ENCODE assay signal across 10 cellular contexts in the genomic region with DNA sequence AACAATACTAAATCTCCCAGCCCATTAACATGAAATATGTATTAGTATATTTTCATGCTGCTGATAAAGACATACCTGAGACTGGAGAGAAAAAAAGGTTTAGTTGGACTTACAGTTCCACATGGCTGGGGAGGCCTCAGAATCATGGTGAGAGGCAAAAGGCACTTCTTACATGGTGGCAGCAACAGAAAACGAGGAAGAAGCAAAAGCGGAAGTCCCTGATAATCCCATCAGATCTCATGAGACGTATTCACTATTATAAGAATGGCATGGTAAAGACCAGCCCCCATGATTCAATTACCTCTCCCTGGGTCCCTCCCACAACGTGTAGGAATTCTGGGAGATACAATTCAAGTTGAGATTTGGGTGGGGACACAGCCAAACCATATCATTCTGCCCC. TPM values are rescaled to one million over a fixed set of nuclear protein-coding genes. Genes with fewer than 3 reads are reported as not detected.
"Had no signal": no experiment of that assay in that cellular context is flagged by ENCODE, and none has a peak within 500 bp of the region (broad histone marks: within the 10 kb centered on the region; RNA-seq: fewer than 3 reads in every experiment).

No MANE protein-coding gene starts in this region.

RNA-seq across cellular contexts. Expression of gene CFAP210, which starts 7.4 kb away (rescaled TPM):
- total RNA-seq: activated B cell treated with CpG ODN at 0.5 μM for 24 hours; activated CD4-positive, alpha-beta memory T cell treated with anti-CD3 and anti-CD28 coated beads for 36 hours; activated CD4-positive, alpha-beta memory T cell treated with anti-CD3 and anti-CD28 coated beads, Interleukin-2, amount 10 ng/mL, durations not matched to agents 7 days and 5 days; activated CD4-positive, alpha-beta T cell treated with anti-CD3 and anti-CD28 coated beads, Interleukin-2, amount 10 ng/mL, durations not matched to agents 24 days and 14 days; activated CD4-positive, alpha-beta T cell treated with anti-CD3 and anti-CD28 coated beads, Interleukin-2, amount 10 ng/mL, durations not matched to agents 7 days and 5 days; activated CD8-positive, alpha-beta memory T cell treated with anti-CD3 and anti-CD28 coated beads, Interleukin-2, amount 10 ng/mL, durations not matched to agents 7 days and 5 days; activated CD8-positive, alpha-beta T cell treated with anti-CD3 and anti-CD28 coated beads for 36 hours; activated CD8-positive, alpha-beta T cell treated with anti-CD3 and anti-CD28 coated beads, Interleukin-2, amount 10 ng/mL, durations not matched to agents 7 days and 5 days; T-helper 1 cell treated with Interleukin-12 subunit alpha and Interleukin-12 subunit beta and Interleukin-4 antibody, amounts not matched to agents 30 ng/mL and 1 ng/mL, for 36 hours; T-helper 2 cell treated with Interferon-gamma antibody and Interleukin-4, amounts not matched to agents 100 ng/mL and 5 ng/mL, for 36 hours had no signal
